Comparison of ENCODE assay signal across 8 cellular contexts in the genomic region with DNA sequence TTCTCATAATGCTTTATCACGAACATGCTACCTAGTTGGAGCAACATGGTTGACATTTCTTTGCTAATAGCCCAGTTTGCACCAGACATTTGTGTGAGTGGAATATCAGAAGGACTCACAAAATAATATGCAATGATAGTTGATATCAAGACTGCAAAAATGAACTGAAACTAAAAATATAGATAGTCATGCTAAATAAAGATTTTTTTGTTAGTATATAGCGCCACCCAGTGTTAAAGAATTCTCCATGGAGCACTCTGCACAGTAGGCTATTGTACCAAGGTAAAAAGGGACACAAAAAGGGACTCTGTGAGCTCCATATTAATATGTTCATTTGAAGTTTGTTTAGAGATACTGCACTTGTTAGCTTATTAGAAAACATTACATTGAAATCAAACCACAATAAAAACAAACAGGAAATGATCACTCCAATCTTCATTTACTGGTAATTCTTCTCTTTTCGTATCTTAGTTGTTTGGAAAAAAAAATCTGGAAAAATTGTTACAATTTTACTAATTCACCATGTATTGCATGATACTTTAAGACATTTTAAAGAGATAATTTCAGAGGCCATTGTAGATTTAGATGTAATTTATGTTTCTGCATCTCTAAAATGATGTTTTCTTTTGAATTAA.
DNase-seq lines count a peak whose midpoint lies in the region; ATAC-seq and TF ChIP-seq lines count a peak whose summit lies in the region.

No MANE protein-coding gene starts in this region.

- H3K4me1 ChIP-seq in SJCRH30: no peaks in the 10 kb centered on the region

- no peak overlapping the region for H3K4me3 ChIP-seq in SJCRH30
- peak overlapping the region; percentile 30 for H3K4me3 ChIP-seq in skeletal muscle cell (ENCODE audit: low read depth, low read length)

- ATAC-seq in GM19023 (IDR thresholded peaks at IDR 0.05; ENCODE audit: unreplicated experiment) (no peak), HG03469 (IDR thresholded peaks at IDR 0.05; ENCODE audit: unreplicated experiment) (no peak)

- intact Hi-C loops in posterior cingulate gyrus (cut with DNase I): loop anchor here (5.0 kb wide), 1 partner anchor 1902 kb away; no protein-coding TSS in a partner anchor

- POLR2A ChIA-PET in GM10248 (lab: Yijun Ruan, JAX): no interaction called here

- no peaks in the 10 kb centered on the region for H3K36me3 ChIP-seq in SJCRH30

- H3K27me3 ChIP-seq in SJCRH30: no peaks in the 10 kb centered on the region

- CTCF ChIA-PET in GM10248 (lab: Yijun Ruan, JAX): interaction anchor here (1.2 to 2.1 kb wide), 4 partner anchors 34 to 115 kb away, joined by 3 to 5 read pairs (median 4); no protein-coding TSS in a partner anchor

- H3K9me3 ChIP-seq in SJCRH30 (replicated peaks): no peaks in the 10 kb centered on the region

- no peak overlapping the region for H3K27ac ChIP-seq in SJCRH30

- DNase-seq in GM10248 (ENCODE audit: extremely low spot score) (peak; percentile 8), Kasumi-1 (lab: John Stamatoyannopoulos, UW) (peak; percentile 53 to 72), SJCRH30 (peak; percentile 6 to 69), foreskin melanocyte (peak; percentile 67), skeletal muscle cell (ENCODE audit: low read depth) (no peak), posterior cingulate gyrus (no peak)

- TF ChIP-seq CTCF in GM10248 (IDR thresholded peaks at IDR 0.05; ENCODE audit: control extremely low read depth, extremely low read depth, low read depth, missing control alignments): peak; percentile 35

Comparison
In these comparisons a context has a peak if more than half of its experiments do, and no peak if none do; other contexts are left out.
1. DNase-seq: peak in GM10248 (single experiment), Kasumi-1 (2 of 2), SJCRH30 (2 of 2) and foreskin melanocyte (single experiment); none in skeletal muscle cell (single experiment) and posterior cingulate gyrus (0 of 10).